Comparison of ENCODE assay signal across 8 cellular contexts in genomic region chr16:77584205-77584859, GRCh38.
A peak's percentile ranks its signal among the peaks of the same experiment; 100 is the strongest.
DNase-seq lines count a peak whose midpoint lies in the region; ATAC-seq, FAIRE-seq and TF ChIP-seq lines count a peak whose summit lies in the region.

No MANE protein-coding gene starts in this region.

- no peak for TF ChIP-seq EP300 in tibial nerve (IDR thresholded peaks at IDR 0.05)

- peak overlapping the region; percentile 99 for H3K27ac ChIP-seq in endothelial cell of umbilical vein (ENCODE audit: insufficient read depth, low read depth, low read length)
- H3K27ac ChIP-seq in tibial nerve: no peak overlapping the region

- 39 to 40% methylated on average over 7 of the region's 7 CpGs for WGBS in tibial nerve, 2 donors

- no peaks in the 10 kb centered on the region for H3K36me3 ChIP-seq in endothelial cell of umbilical vein (ENCODE audit: control insufficient read depth in 2 of 2, extremely low read depth in 1 of 2, insufficient read depth in 2 of 2, low read length in 2 of 2)
- H3K36me3 ChIP-seq in tibial nerve: no peaks in the 10 kb centered on the region

- no peaks in the 10 kb centered on the region for H4K20me1 ChIP-seq in endothelial cell of umbilical vein (replicated peaks; ENCODE audit: control insufficient read depth, extremely low read depth, insufficient read depth, low read length)

- TF ChIP-seq POLR2A in endothelial cell of umbilical vein (IDR thresholded peaks at IDR 0.05; ENCODE audit: low read depth, low read length) (no peak), tibial nerve (IDR thresholded peaks at IDR 0.05) (no peak)

- ATAC-seq in activated CD4-positive, alpha-beta T cell treated with anti-CD3 and anti-CD28 coated beads for 36 hours: peak; percentile 49
- ATAC-seq in HG03139 (IDR thresholded peaks at IDR 0.05; ENCODE audit: unreplicated experiment): no peak

- H3K27me3 ChIP-seq in endothelial cell of umbilical vein (ENCODE audit: control insufficient read depth in 2 of 2, insufficient read depth in 2 of 2, low read length in 2 of 2) (no peaks in the 10 kb centered on the region), tibial nerve (no peaks in the 10 kb centered on the region)

- H3K4me2 ChIP-seq in endothelial cell of umbilical vein (ENCODE audit: insufficient read depth, low read length): peak overlapping the region; percentile 38

- H3K79me2 ChIP-seq in endothelial cell of umbilical vein (ENCODE audit: control insufficient read depth, insufficient read depth, low read length): no peaks in the 10 kb centered on the region

- DNase-seq in HFFc6: peak; percentile 58
- DNase-seq in NCI-H226: peak; percentile 22
- DNase-seq in activated CD4-positive, alpha-beta T cell treated with anti-CD3 and anti-CD28 coated beads for 36 hours: peak; percentile 64
- peak; percentile 89 for DNase-seq in endothelial cell of umbilical vein (ENCODE audit: low read depth, low spot score)
- peak; percentile 31 for DNase-seq in mucosa of gallbladder (ENCODE audit: low spot score)
- peak in 1 of 2 donors; percentile 64 for DNase-seq in tibial nerve (ENCODE audit: low spot score in 2 of 2)

- peak overlapping the region; percentile 85 for H3K9ac ChIP-seq in endothelial cell of umbilical vein (replicated peaks; ENCODE audit: extremely low read depth, insufficient read depth, low read length)

- CTCF ChIA-PET in activated CD4-positive, alpha-beta T cell treated with anti-CD3 and anti-CD28 coated beads for 36 hours (lab: Charles Lee): interaction anchor here (0.6 to 10.3 kb wide), 21 partner anchors 8 to 1915 kb away, joined by 3 to 153 read pairs (median 4); no protein-coding TSS in a partner anchor
- CTCF ChIA-PET in endothelial cell of umbilical vein (lab: Charles Lee): interaction anchor here (0.5 to 6.5 kb wide), 41 partner anchors 9 to 419 kb away, joined by 3 to 366 read pairs (median 5); partner anchors contain the start of gene ADAMTS18

- FAIRE-seq in G401.6 (lab: Jason Lieb, UNC) (peak; percentile 66), endothelial cell of umbilical vein (lab: Jason Lieb, UNC) (no peak)

- no peaks in the 10 kb centered on the region for H3K36me3 Mint-ChIP-seq in HFFc6 (ENCODE audit: low read depth)
- H3K36me3 Mint-ChIP-seq in activated CD4-positive, alpha-beta T cell treated with anti-CD3 and anti-CD28 coated beads for 36 hours (ENCODE audit: low read depth): no peaks in the 10 kb centered on the region

- H3K9me3 ChIP-seq in endothelial cell of umbilical vein (replicated peaks; ENCODE audit: control insufficient read depth, insufficient read depth, low read length) (no peaks in the 10 kb centered on the region), tibial nerve (no peaks in the 10 kb centered on the region)

- H3K4me1 ChIP-seq in endothelial cell of umbilical vein (ENCODE audit: control insufficient read depth, extremely low read depth, insufficient read depth, low read length): peaks cover 57% of the 10 kb centered on the region
- no peaks in the 10 kb centered on the region for H3K4me1 ChIP-seq in tibial nerve

- no peak overlapping the region for H3K4me3 ChIP-seq in endothelial cell of umbilical vein (replicated peaks in 1 of 3; ENCODE audit: insufficient read depth in 1 of 3, low read depth in 1 of 3, low read length in 3 of 3)
- H3K4me3 ChIP-seq in tibial nerve: no peak overlapping the region

- no peaks in the 10 kb centered on the region for H3K9me1 ChIP-seq in endothelial cell of umbilical vein (replicated peaks; ENCODE audit: control insufficient read depth, extremely low read depth, insufficient read depth, low read length)

- peak; percentile 94 for TF ChIP-seq CTCF in HFFc6 (IDR thresholded peaks at IDR 0.05)
- TF ChIP-seq CTCF in endothelial cell of umbilical vein (IDR thresholded peaks at IDR 0.05; ENCODE audit: extremely low read depth in 1 of 2, insufficient read depth in 1 of 2, low read depth in 1 of 2, low read length in 2 of 2): peak; percentile 69 to 73
- peak; percentile 62 to 81 (median 71) for TF ChIP-seq CTCF in tibial nerve (IDR thresholded peaks at IDR 0.05)

- no peak overlapping the region for H3K27ac Mint-ChIP-seq in HFFc6
- no peak overlapping the region for H3K27ac Mint-ChIP-seq in activated CD4-positive, alpha-beta T cell treated with anti-CD3 and anti-CD28 coated beads for 36 hours

- no peaks in the 10 kb centered on the region for H3K4me1 Mint-ChIP-seq in HFFc6 (ENCODE audit: low read depth)
- peaks cover 7% of the 10 kb centered on the region for H3K4me1 Mint-ChIP-seq in activated CD4-positive, alpha-beta T cell treated with anti-CD3 and anti-CD28 coated beads for 36 hours

- H2AFZ ChIP-seq in endothelial cell of umbilical vein (ENCODE audit: low read depth, low read length): no peak overlapping the region

- POLR2A ChIA-PET in activated CD4-positive, alpha-beta T cell treated with anti-CD3 and anti-CD28 coated beads for 36 hours (lab: Charles Lee): no interaction called here
- POLR2A ChIA-PET in endothelial cell of umbilical vein (lab: Charles Lee): interaction anchor here (0.6 to 1.5 kb wide), 2 partner anchors 149 to 348 kb away, joined by 3 read pairs; partner anchors contain the start of gene ADAMTS18

- intact Hi-C loops in activated CD4-positive, alpha-beta T cell treated with anti-CD3 and anti-CD28 coated beads for 36 hours (cut with DNase I, micrococcal nuclease): loop anchor here (1.0 to 2.0 kb wide), 2 partner anchors 208 to 348 kb away; no protein-coding TSS in a partner anchor
- intact Hi-C loops in endothelial cell of umbilical vein (cut with micrococcal nuclease): loop anchor here (1.0 to 2.0 kb wide), 8 partner anchors 14 to 419 kb away; no protein-coding TSS in a partner anchor

- dilution Hi-C loops in endothelial cell of umbilical vein (cut with MboI; ENCODE audit: extremely low pct_ligation_motif_present, low sequenced_read_pairs): loop anchor here (25.0 kb wide), 1 partner anchor 347 kb away; no protein-coding TSS in a partner anchor

- H3K4me3 Mint-ChIP-seq in HFFc6: no peak overlapping the region
- no peak overlapping the region for H3K4me3 Mint-ChIP-seq in activated CD4-positive, alpha-beta T cell treated with anti-CD3 and anti-CD28 coated beads for 36 hours

- H3K9me3 Mint-ChIP-seq in HFFc6: peaks cover 5% of the 10 kb centered on the region; the same call in 1 of the 2 replicates
- H3K9me3 Mint-ChIP-seq in activated CD4-positive, alpha-beta T cell treated with anti-CD3 and anti-CD28 coated beads for 36 hours (ENCODE audit: low read depth): no peaks in the 10 kb centered on the region

- no TSS peak for BruUV-seq in endothelial cell of umbilical vein (replicated peaks; lab: Mats Ljungman, UMichigan)

- no peaks in the 10 kb centered on the region; the same call in none of the 2 replicates for H3K27me3 Mint-ChIP-seq in HFFc6 (ENCODE audit: insufficient read depth)
- H3K27me3 Mint-ChIP-seq in activated CD4-positive, alpha-beta T cell treated with anti-CD3 and anti-CD28 coated beads for 36 hours: peaks cover 30% of the 10 kb centered on the region

TF ChIP-seq in endothelial cell of umbilical vein, 7 proteins besides CTCF, POLR2A, EP300 and RAD21:
- TF ChIP-seq GATA2 (IDR thresholded peaks at IDR 0.05; ENCODE audit: insufficient read depth, insufficient read length, low read depth, low read length) (no peak), MYC (IDR thresholded peaks at IDR 0.05; ENCODE audit: low read depth, low read length) (no peak), JUN (IDR thresholded peaks at IDR 0.05; ENCODE audit: borderline replicate concordance, insufficient read depth, insufficient read length, low read depth) (no peak), MAX (IDR thresholded peaks at IDR 0.05; ENCODE audit: insufficient read depth, insufficient read length) (no peak)
